Comparison of ENCODE assay signal across 8 cellular contexts in genomic region chrX:123962794-123963373, GRCh38. TPM values are rescaled to one million over a fixed set of nuclear protein-coding genes. Genes with fewer than 3 reads are reported as not detected.
A peak's percentile ranks its signal among the peaks of the same experiment; 100 is the strongest.
DNase-seq lines count a peak whose midpoint lies in the region; ATAC-seq and TF ChIP-seq lines count a peak whose summit lies in the region.

No MANE protein-coding gene starts in this region.

- no peaks in the 10 kb centered on the region for H3K27me3 ChIP-seq in duodenal mucosa (ENCODE audit: control insufficient read depth in 1 of 2, insufficient read depth in 2 of 2, low read length in 2 of 2)

- 0 to 36% methylated on average over 22 of the region's 22 CpGs for WGBS in lower leg skin, 2 donors

- H3K9ac ChIP-seq in duodenal mucosa (ENCODE audit: low read depth in 1 of 2, low read length in 2 of 2): peak overlapping the region; percentile 77 to 97

- H3K4me3 ChIP-seq in duodenal mucosa (ENCODE audit: low read depth in 1 of 2, low read length in 2 of 2) (peak overlapping the region; percentile 81), lower leg skin (ENCODE audit: low read depth, poor library complexity, severe bottlenecking) (no peak overlapping the region)

- peak overlapping the region; percentile 99 for H3K27ac Mint-ChIP-seq in activated CD4-positive, alpha-beta memory T cell treated with anti-CD3 and anti-CD28 coated beads for 36 hours

- peak; percentile 60 for ATAC-seq in GM19455 (IDR thresholded peaks at IDR 0.05; ENCODE audit: unreplicated experiment)

- H3K9me3 ChIP-seq in duodenal mucosa (ENCODE audit: control insufficient read depth in 1 of 2, low read length in 2 of 2): no peaks in the 10 kb centered on the region

- CTCF ChIA-PET in activated CD4-positive, alpha-beta memory T cell treated with anti-CD3 and anti-CD28 coated beads for 36 hours (lab: Charles Lee): interaction anchor here (1.0 to 1.5 kb wide), 2 partner anchors 49 to 51 kb away, joined by 3 read pairs; no protein-coding TSS in a partner anchor

- no peak for TF ChIP-seq POLR2A in lower leg skin (IDR thresholded peaks at IDR 0.05)

- no peak for TF ChIP-seq CTCF in C4-2B (conservative IDR thresholded peaks at IDR 0.05)
- TF ChIP-seq CTCF in lower leg skin (IDR thresholded peaks at IDR 0.05): no peak

- H3K4me1 ChIP-seq in duodenal mucosa (ENCODE audit: control insufficient read depth in 1 of 2, insufficient read depth in 2 of 2, low read length in 2 of 2): peaks cover 0 to 9% of the 10 kb centered on the region in 2 donors

- intact Hi-C loops in activated CD4-positive, alpha-beta memory T cell treated with anti-CD3 and anti-CD28 coated beads for 36 hours (cut with micrococcal nuclease): loop anchor here (1.0 to 5.0 kb wide), 7 partner anchors 9 to 1039 kb away; no protein-coding TSS in a partner anchor
- intact Hi-C loops in lower leg skin (cut with DNase I; ENCODE audit: low total_unique reads): no loop called here

- H3K36me3 ChIP-seq in duodenal mucosa (ENCODE audit: control insufficient read depth in 1 of 2, insufficient read depth in 2 of 2, low read length in 2 of 2): no peaks in the 10 kb centered on the region

- peak overlapping the region; percentile 99 for H3K27ac ChIP-seq in C4-2B
- H3K27ac ChIP-seq in duodenal mucosa (ENCODE audit: low read depth, low read length): peak overlapping the region; percentile 92

- DNase-seq in HK-2 (ENCODE audit: unreplicated experiment) (peak; percentile 87), NCI-H82 (lab: John Stamatoyannopoulos, UW) (peak; percentile 95), lower leg skin (ENCODE audit: low spot score in 2 of 2) (peak; percentile 92 to 96)
- peak; percentile 92 for DNase-seq in activated CD4-positive, alpha-beta memory T cell treated with anti-CD3 and anti-CD28 coated beads for 36 hours
- peak; percentile 71 to 85 for DNase-seq in stimulated activated CD4-positive, alpha-beta T cell treated with anti-CD3 and anti-CD28 coated beads, Interleukin-4, amount 100 ng/mL, for 4 hours

- H3K4me1 Mint-ChIP-seq in activated CD4-positive, alpha-beta memory T cell treated with anti-CD3 and anti-CD28 coated beads for 36 hours (ENCODE audit: low read depth): peaks cover 34% of the 10 kb centered on the region

- no peaks in the 10 kb centered on the region for H3K27me3 Mint-ChIP-seq in activated CD4-positive, alpha-beta memory T cell treated with anti-CD3 and anti-CD28 coated beads for 36 hours

- peak overlapping the region; percentile 92 for H3K4me3 Mint-ChIP-seq in activated CD4-positive, alpha-beta memory T cell treated with anti-CD3 and anti-CD28 coated beads for 36 hours

- H3K9me3 Mint-ChIP-seq in activated CD4-positive, alpha-beta memory T cell treated with anti-CD3 and anti-CD28 coated beads for 36 hours: no peaks in the 10 kb centered on the region

- H3K36me3 Mint-ChIP-seq in activated CD4-positive, alpha-beta memory T cell treated with anti-CD3 and anti-CD28 coated beads for 36 hours: peaks cover 10% of the 10 kb centered on the region

- POLR2A ChIA-PET in activated CD4-positive, alpha-beta memory T cell treated with anti-CD3 and anti-CD28 coated beads for 36 hours (lab: Charles Lee): interaction anchor here (0.8 to 1.2 kb wide), 7 partner anchors 47 to 395 kb away, joined by 3 to 11 read pairs (median 3); partner anchors contain the start of genes SH2D1A and XIAP

RNA-seq across cellular contexts. Expression of gene STAG2, which starts 1.4 kb away (rescaled TPM):
- total RNA-seq in activated CD4-positive, alpha-beta memory T cell treated with anti-CD3 and anti-CD28 coated beads for 36 hours: 10 to 100 TPM; 86.3 to 90.1 TPM
- 10 to 100 TPM; 54.6 to 89.3 (median 63.6) TPM for total RNA-seq in lower leg skin
